In the genomic region with DNA sequence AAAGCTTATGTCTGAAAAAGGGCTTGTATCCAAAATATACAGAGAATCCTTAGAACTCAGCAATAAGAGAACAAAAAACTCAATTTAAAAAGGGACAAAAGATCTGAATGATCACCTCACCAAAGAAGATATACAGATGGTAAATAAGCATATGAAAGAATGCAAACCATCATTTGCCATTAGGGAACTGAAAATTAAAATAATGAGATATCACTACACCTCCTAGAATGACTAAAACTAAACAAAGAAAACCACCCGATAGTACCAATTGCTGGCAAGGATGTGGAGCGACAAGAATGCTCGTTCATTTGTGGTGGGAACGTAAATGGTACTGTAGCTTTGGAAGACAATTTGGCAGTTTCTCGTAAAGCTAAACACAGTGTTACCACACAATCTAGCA, we compare ENCODE assay signal across 18 cellular contexts.
DNase-seq lines count a peak whose midpoint lies in the region; ATAC-seq and TF ChIP-seq lines count a peak whose summit lies in the region.
"Had no signal": no experiment of that assay in that cellular context is flagged by ENCODE, and none has a peak within 500 bp of the region (broad histone marks: within the 10 kb centered on the region; RNA-seq: fewer than 3 reads in every experiment).

No MANE protein-coding gene starts in this region.

- no peak for TF ChIP-seq EP300 in esophagus muscularis mucosa (IDR thresholded peaks at IDR 0.05)

- TF ChIP-seq CTCF in natural killer cell (IDR thresholded peaks at IDR 0.05) (no peak), esophagus muscularis mucosa (IDR thresholded peaks at IDR 0.05) (no peak), OCI-LY7 (conservative IDR thresholded peaks at IDR 0.05; ENCODE audit: low read length) (no peak)

- no peak for ATAC-seq in natural killer cell treated with Interleukin-12 subunit alpha and Interleukin-12 subunit beta and Interleukin-15 and Interleukin-18, amount 100 ng/mL, for 72 hours
- ATAC-seq in natural killer cell (no peak), HG02973 (IDR thresholded peaks at IDR 0.05; ENCODE audit: unreplicated experiment) (peak; percentile 54), HG03439 (IDR thresholded peaks at IDR 0.05; ENCODE audit: unreplicated experiment) (no peak)
- ATAC-seq: CD8-positive, alpha-beta T cell had no signal

- H3K4me3 Mint-ChIP-seq in natural killer cell treated with Interleukin-12 subunit alpha and Interleukin-12 subunit beta and Interleukin-15 and Interleukin-18, amount 100 ng/mL, for 72 hours: peak overlapping the region; percentile 12
- no peak overlapping the region for H3K4me3 Mint-ChIP-seq in natural killer cell
- H3K4me3 Mint-ChIP-seq: B cell; CD4-positive, CD25-positive, alpha-beta regulatory T cell; CD8-positive, alpha-beta T cell had no signal

- H3K36me3 ChIP-seq in esophagus muscularis mucosa (no peaks in the 10 kb centered on the region), OCI-LY7 (ENCODE audit: insufficient read depth, low read length) (no peaks in the 10 kb centered on the region)
- H3K36me3 ChIP-seq: BLaER1 had no signal

- DNase-seq in natural killer cell treated with Interleukin-12 subunit alpha and Interleukin-12 subunit beta and Interleukin-15 and Interleukin-18, amount 100 ng/mL, for 72 hours (ENCODE audit: low spot score): no peak
- DNase-seq in natural killer cell: no peak
- peak; percentile 37 for DNase-seq in esophagus muscularis mucosa (ENCODE audit: extremely low spot score)
- no peak for DNase-seq in OCI-LY7 (ENCODE audit: low spot score)
- DNase-seq: Caco-2; CD4-positive, CD25-positive, alpha-beta regulatory T cell; CD8-positive, alpha-beta T cell; DMS153; DND-41; GOT3; H7; HCEC 1CT had no signal

- no peaks in the 10 kb centered on the region for H4K20me1 ChIP-seq in OCI-LY7 (ENCODE audit: insufficient read depth, low read length)
- H4K20me1 ChIP-seq: BLaER1 had no signal

- H3K4me2 ChIP-seq in OCI-LY7 (ENCODE audit: low read length): no peak overlapping the region
- H3K4me2 ChIP-seq: BLaER1 had no signal

- H3K4me3 ChIP-seq in esophagus muscularis mucosa: no peak overlapping the region
- no peak overlapping the region for H3K4me3 ChIP-seq in OCI-LY7 (ENCODE audit: low read depth, low read length, poor library complexity, severe bottlenecking)
- H3K4me3 ChIP-seq: BLaER1 had no signal

- no peak overlapping the region for H3K27ac ChIP-seq in esophagus muscularis mucosa (replicated peaks in 1 of 4)
- H3K27ac ChIP-seq in OCI-LY7 (ENCODE audit: low read depth, low read length, poor library complexity, severe bottlenecking): no peak overlapping the region
- H3K27ac ChIP-seq: 22Rv1, BLaER1, C4-2B had no signal

- H3K36me3 Mint-ChIP-seq in natural killer cell treated with Interleukin-12 subunit alpha and Interleukin-12 subunit beta and Interleukin-15 and Interleukin-18, amount 100 ng/mL, for 72 hours: no peaks in the 10 kb centered on the region
- no peaks in the 10 kb centered on the region for H3K36me3 Mint-ChIP-seq in natural killer cell
- H3K36me3 Mint-ChIP-seq: CD4-positive, CD25-positive, alpha-beta regulatory T cell; CD8-positive, alpha-beta T cell had no signal

- intact Hi-C loops in natural killer cell (cut with micrococcal nuclease): no loop called here
- intact Hi-C loops in esophagus muscularis mucosa (cut with DNase I): loop anchor here (10.0 kb wide), 1 partner anchor 202 kb away; the partner anchor contains the start of gene HSD17B2
- intact Hi-C loops in OCI-LY7 (cut with micrococcal nuclease; ENCODE audit: unreplicated experiment): loop anchor here (10.0 kb wide), 1 partner anchor 272 kb away; no protein-coding TSS in a partner anchor

- no peaks in the 10 kb centered on the region for H3K9me3 ChIP-seq in esophagus muscularis mucosa
- H3K9me3 ChIP-seq in OCI-LY7 (ENCODE audit: low read length): no peaks in the 10 kb centered on the region
- H3K9me3 ChIP-seq: BLaER1, Caco-2 had no signal

- POLR2A ChIA-PET in OCI-LY7 (lab: Charles Lee): interaction anchor here (0.6 kb wide), 1 partner anchor 153 kb away, joined by 3 read pairs; no protein-coding TSS in a partner anchor

- CTCF ChIA-PET in OCI-LY7 (lab: Charles Lee; ENCODE audit: unreplicated experiment): no interaction called here

- H3K27me3 Mint-ChIP-seq in natural killer cell treated with Interleukin-12 subunit alpha and Interleukin-12 subunit beta and Interleukin-15 and Interleukin-18, amount 100 ng/mL, for 72 hours: peaks cover 26 to 57% of the 10 kb centered on the region in 2 donors
- H3K27me3 Mint-ChIP-seq in natural killer cell (ENCODE audit: low read depth in 2 of 2): peaks cover 28 to 46% of the 10 kb centered on the region in 2 donors

- H3K79me2 ChIP-seq in OCI-LY7 (ENCODE audit: insufficient read depth, low read depth, low read length): no peaks in the 10 kb centered on the region

- no peak overlapping the region for H2AFZ ChIP-seq in OCI-LY7 (ENCODE audit: low read length)

- TF ChIP-seq POLR2A in esophagus muscularis mucosa (IDR thresholded peaks at IDR 0.05; ENCODE audit: low read depth): no peak

- WGBS in esophagus muscularis mucosa: 86% methylated on average over 5 of the region's 5 CpGs

- H3K27me3 ChIP-seq in esophagus muscularis mucosa: peaks cover 0 to 7% (median 0%) of the 10 kb centered on the region in 4 donors
- H3K27me3 ChIP-seq: BLaER1 had no signal

- no peaks in the 10 kb centered on the region for H3K9me2 ChIP-seq in OCI-LY7 (ENCODE audit: insufficient read depth, low read length)

- BruUV-seq in OCI-LY7 (replicated peaks; lab: Mats Ljungman, UMichigan): no TSS peak

- H3K4me1 ChIP-seq in esophagus muscularis mucosa: no peaks in the 10 kb centered on the region
- H3K4me1 ChIP-seq in OCI-LY7 (ENCODE audit: insufficient read depth, low read length, poor library complexity, severe bottlenecking): no peaks in the 10 kb centered on the region
- H3K4me1 ChIP-seq: BLaER1, Caco-2 had no signal

- H3K27ac Mint-ChIP-seq in natural killer cell treated with Interleukin-12 subunit alpha and Interleukin-12 subunit beta and Interleukin-15 and Interleukin-18, amount 100 ng/mL, for 72 hours: no peak overlapping the region
- H3K27ac Mint-ChIP-seq in natural killer cell: no peak overlapping the region
- H3K27ac Mint-ChIP-seq: B cell; CD4-positive, CD25-positive, alpha-beta regulatory T cell; CD8-positive, alpha-beta T cell had no signal

- H3K9me3 Mint-ChIP-seq in natural killer cell treated with Interleukin-12 subunit alpha and Interleukin-12 subunit beta and Interleukin-15 and Interleukin-18, amount 100 ng/mL, for 72 hours: no peaks in the 10 kb centered on the region
- H3K9me3 Mint-ChIP-seq in natural killer cell: no peaks in the 10 kb centered on the region
- H3K9me3 Mint-ChIP-seq: CD8-positive, alpha-beta T cell had no signal

- H3K4me1 Mint-ChIP-seq in natural killer cell treated with Interleukin-12 subunit alpha and Interleukin-12 subunit beta and Interleukin-15 and Interleukin-18, amount 100 ng/mL, for 72 hours (ENCODE audit: low read depth in 2 of 2): peaks cover 0 to 11% of the 10 kb centered on the region in 2 donors
- H3K4me1 Mint-ChIP-seq in natural killer cell: no peaks in the 10 kb centered on the region
- H3K4me1 Mint-ChIP-seq: CD4-positive, CD25-positive, alpha-beta regulatory T cell had no signal
